In the genomic region with DNA sequence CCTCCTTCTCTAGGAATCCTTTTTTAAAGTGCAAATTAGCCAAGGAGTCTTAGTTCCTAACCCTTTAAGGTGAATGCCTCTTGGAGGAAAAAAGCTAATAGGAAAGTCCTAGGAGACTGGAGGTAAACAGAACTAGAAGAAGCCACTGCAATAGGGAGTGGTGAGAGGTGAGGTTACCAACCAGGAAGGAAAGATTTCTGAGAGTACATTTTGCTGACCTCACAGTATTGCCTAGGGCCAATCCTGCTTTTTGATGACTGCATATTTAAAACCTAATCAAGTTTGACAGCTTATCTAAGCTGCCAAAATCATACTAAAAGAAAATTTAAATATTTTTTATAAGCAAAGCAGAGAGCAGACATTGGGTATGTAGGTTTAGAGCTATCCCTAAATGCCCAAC, we compare ENCODE assay signal across 23 cellular contexts.
"Had no signal": no experiment of that assay in that cellular context is flagged by ENCODE, and none has a peak within 500 bp of the region (broad histone marks: within the 10 kb centered on the region; RNA-seq: fewer than 3 reads in every experiment).

No MANE protein-coding gene starts in this region.

- H3K36me3 ChIP-seq: prostate gland, stomach, upper lobe of right lung had no signal

- DNase-seq: activated CD4-positive, alpha-beta T cell treated with anti-CD3 and anti-CD28 coated beads, Interleukin-2, amount 50 U/mL, for 1 hour; activated CD4-positive, CD25-positive, alpha-beta regulatory T cell treated with anti-CD3 and anti-CD28 coated beads, Interleukin-2, amount 50 U/mL, for 72 hours; activated CD8-positive, alpha-beta memory T cell treated with anti-CD3 and anti-CD28 coated beads for 24 hours; activated CD8-positive, alpha-beta memory T cell treated with anti-CD3 and anti-CD28 coated beads, Interleukin-2, amount 50 U/mL, for 48 hours; activated effector memory CD4-positive, alpha-beta T cell treated with anti-CD3 and anti-CD28 coated beads, Interleukin-2, amount 50 U/mL, for 16 hours; activated naive CD4-positive, alpha-beta T cell treated with anti-CD3 and anti-CD28 coated beads, Interleukin-2, amount 50 U/mL, for 16 hours; activated T-cell treated with anti-CD3 and anti-CD28 coated beads, Interleukin-2, amount 50 U/mL, for 72 hours; aorta; cerebellar nuclear complex; effector CD8-positive, alpha-beta T cell; foreskin fibroblast; kidney glomerular epithelial cell; mesendoderm; naive thymus-derived CD8-positive, alpha-beta T cell; right cardiac atrium; stimulated activated CD4-positive, alpha-beta T cell treated with anti-CD3 and anti-CD28 coated beads, Interleukin-4, amount 100 ng/mL, for 1 hour; stomach; T-helper 17 cell; testis; upper lobe of right lung had no signal

- H3K9me3 ChIP-seq: prostate gland, stomach, testis, upper lobe of right lung had no signal

- H3K27ac ChIP-seq: prostate gland, skin epidermis, stomach, testis, upper lobe of right lung, VCaP had no signal

- H3K4me1 ChIP-seq: prostate gland, testis, upper lobe of right lung had no signal

- H3K4me3 ChIP-seq: prostate gland, skin epidermis, stomach, testis, upper lobe of right lung had no signal

- H3K27me3 ChIP-seq: stomach, testis, upper lobe of right lung had no signal
